Comparison of ENCODE assay signal across 1 cellular context in genomic region chr19:36850646-36851442, GRCh38.
TF ChIP-seq lines count a peak whose summit lies in the region.

Gene ZNF345 (plus strand): TSS chr19:36850876. CDS start chr19:36876831, 25,955 bp downstream.

TF ChIP-seq in HepG2, 621 proteins besides CTCF, POLR2A, EP300 and RAD21 (continued from another document and continues in another):
- 0 out of 2 replicates have a peak, but pooled peaks have one; percentile 36 for TF ChIP-seq KAT7 (CRISPR knock-in tag; IDR thresholded peaks at IDR 0.05; ENCODE audit: borderline replicate concordance)
- no peak for TF ChIP-seq ZNF232 (CRISPR knock-in tag; IDR thresholded peaks at IDR 0.05; ENCODE audit: borderline replicate concordance)
- TF ChIP-seq GLI4 (CRISPR knock-in tag; IDR thresholded peaks at IDR 0.05; ENCODE audit: borderline replicate concordance): peak; percentile 13; the same call in 1 of the 2 replicates
- TF ChIP-seq ZFYVE20 (CRISPR knock-in tag; IDR thresholded peaks at IDR 0.05; ENCODE audit: borderline replicate concordance, low read depth): no peak
- TF ChIP-seq NRL (CRISPR knock-in tag; IDR thresholded peaks at IDR 0.05; ENCODE audit: borderline replicate concordance): peak; percentile 37; the same call in 1 of the 2 replicates
- TF ChIP-seq FOXJ3 (CRISPR knock-in tag; IDR thresholded peaks at IDR 0.05; ENCODE audit: borderline replicate concordance): peak; percentile 35; the same call in 1 of the 2 replicates
- peak; percentile 72; the same call in 1 of the 2 replicates for TF ChIP-seq TFDP2 (CRISPR knock-in tag; IDR thresholded peaks at IDR 0.05)
- TF ChIP-seq GFI1 (CRISPR knock-in tag; IDR thresholded peaks at IDR 0.05; ENCODE audit: borderline replicate concordance): no peak
- TF ChIP-seq ZNF768 (CRISPR knock-in tag; IDR thresholded peaks at IDR 0.05): no peak
- no peak for TF ChIP-seq AGO2 (optimal IDR thresholded peaks at IDR 0.05; ENCODE audit: low read depth, low read length)
- TF ChIP-seq KDM6A (CRISPR knock-in tag; IDR thresholded peaks at IDR 0.05; ENCODE audit: low read depth): no peak
- no peak for TF ChIP-seq ZNF432 (CRISPR knock-in tag; IDR thresholded peaks at IDR 0.05; ENCODE audit: borderline replicate concordance)
- TF ChIP-seq ETV5 (CRISPR knock-in tag; IDR thresholded peaks at IDR 0.05; ENCODE audit: borderline replicate concordance): no peak
- TF ChIP-seq ZNF10 (CRISPR knock-in tag; IDR thresholded peaks at IDR 0.05; ENCODE audit: borderline replicate concordance, low read depth): no peak
- no peak for TF ChIP-seq ZNF430 (CRISPR knock-in tag; IDR thresholded peaks at IDR 0.05)
- no peak for TF ChIP-seq AHR (CRISPR knock-in tag; IDR thresholded peaks at IDR 0.05)
- TF ChIP-seq PBX2 (CRISPR knock-in tag; IDR thresholded peaks at IDR 0.05): no peak
- no peak for TF ChIP-seq KDM1A (CRISPR knock-in tag; IDR thresholded peaks at IDR 0.05)
- no peak for TF ChIP-seq MYPOP (CRISPR knock-in tag; IDR thresholded peaks at IDR 0.05)
- no peak for TF ChIP-seq ZNF484 (CRISPR knock-in tag; IDR thresholded peaks at IDR 0.05; ENCODE audit: borderline replicate concordance, low read depth)
- TF ChIP-seq SP5 (CRISPR knock-in tag; IDR thresholded peaks at IDR 0.05; ENCODE audit: borderline replicate concordance, low read depth): peak; percentile 59; the same call in 1 of the 2 replicates
- TF ChIP-seq ZNF407 (CRISPR knock-in tag; IDR thresholded peaks at IDR 0.05; ENCODE audit: not compliant biosample characterization): no peak
- 0 out of 2 replicates have a peak, but pooled peaks have one; percentile 11 for TF ChIP-seq ZNF710 (CRISPR knock-in tag; IDR thresholded peaks at IDR 0.05; ENCODE audit: borderline replicate concordance)
- no peak for TF ChIP-seq AGO1 (IDR thresholded peaks at IDR 0.05; ENCODE audit: low read depth, low read length, poor library complexity, severe bottlenecking)
- no peak for TF ChIP-seq ZBTB20 (CRISPR knock-in tag; IDR thresholded peaks at IDR 0.05; ENCODE audit: borderline replicate concordance, low read depth)
- no peak for TF ChIP-seq PAF1 (CRISPR knock-in tag; IDR thresholded peaks at IDR 0.05)
- no peak for TF ChIP-seq REST (IDR thresholded peaks at IDR 0.05; ENCODE audit: borderline replicate concordance in 1 of 2, low read depth in 1 of 2, low read length in 2 of 2)
- TF ChIP-seq BRF2 (CRISPR knock-in tag; IDR thresholded peaks at IDR 0.05): no peak
- no peak for TF ChIP-seq ZNF326 (CRISPR knock-in tag; IDR thresholded peaks at IDR 0.05; ENCODE audit: borderline replicate concordance)
- no peak for TF ChIP-seq ARHGAP35 (CRISPR knock-in tag; IDR thresholded peaks at IDR 0.05; ENCODE audit: borderline replicate concordance)
- TF ChIP-seq NFYB (CRISPR knock-in tag; IDR thresholded peaks at IDR 0.05): no peak
- 0 out of 2 replicates have a peak, but pooled peaks have one; percentile 14 for TF ChIP-seq PAXIP1 (CRISPR knock-in tag; conservative IDR thresholded peaks at IDR 0.05)
- TF ChIP-seq GATAD1 (CRISPR knock-in tag; IDR thresholded peaks at IDR 0.05): peak; percentile 76
